8 cellular contexts compared by ENCODE assay signal in the genomic region with DNA sequence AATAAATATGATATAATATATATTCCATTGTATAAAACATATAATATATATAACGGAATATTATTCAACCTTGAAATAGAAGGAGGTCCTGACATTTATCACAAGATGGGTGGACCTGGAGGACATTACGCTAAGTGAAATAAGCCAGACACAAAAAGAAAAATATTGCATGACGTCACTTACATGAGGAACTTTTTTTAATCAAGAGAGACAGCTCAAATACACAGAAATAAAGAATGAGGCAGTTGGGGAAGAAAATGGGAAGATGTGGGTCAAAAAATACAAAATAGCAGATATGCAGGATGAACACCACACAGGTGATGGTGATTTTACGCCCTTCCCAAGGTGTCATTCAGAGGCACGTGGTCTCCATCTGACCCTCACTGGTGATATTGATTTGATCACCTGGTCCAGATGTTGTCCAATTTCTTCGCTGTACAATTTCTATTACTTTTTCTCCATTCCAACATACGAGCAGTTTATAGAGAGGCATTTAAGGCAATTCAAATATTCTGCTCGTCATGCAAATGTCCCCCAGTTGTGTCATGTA. TPM values are rescaled to one million over a fixed set of nuclear protein-coding genes. Genes with fewer than 3 reads are reported as not detected.
DNase-seq lines count a peak whose midpoint lies in the region; ATAC-seq and TF ChIP-seq lines count a peak whose summit lies in the region.

No MANE protein-coding gene starts in this region.

- H3K27ac ChIP-seq in GM23248 (no peak overlapping the region), psoas muscle (peak overlapping the region; percentile 93), RWPE1 (no peak overlapping the region)

- H3K79me2 ChIP-seq in GM23248 (ENCODE audit: insufficient read depth), result peaks cover 45% of the 10 kb centered on the region

- peak overlapping the region in 5 of 7 donors; percentile 91 to 99 (median 99) for H3K27ac Mint-ChIP-seq in CD14-positive monocyte

- ATAC-seq in SK-N-SH treated with all-trans-retinoic acid at 6 μM for 48 hours, result peak; percentile 18
- ATAC-seq in psoas muscle, result peak in 1 of 4 donors; percentile 22

- peaks cover 40% of the 10 kb centered on the region for H3K4me1 Mint-ChIP-seq in CD14-positive monocyte

- H3K4me1 ChIP-seq in GM23248 (ENCODE audit: insufficient read depth) (peaks cover 8% of the 10 kb centered on the region), psoas muscle (peaks cover 24% of the 10 kb centered on the region)

- CTCF ChIA-PET in RWPE1 (lab: Yijun Ruan, JAX), result no interaction called here

- H3K27me3 ChIP-seq in GM23248 (replicated peaks; ENCODE audit: insufficient read depth) (no peaks in the 10 kb centered on the region), psoas muscle (ENCODE audit: insufficient read depth in 3 of 3, low read length in 2 of 3) (no peaks in the 10 kb centered on the region)

- H3K9ac ChIP-seq in GM23248, result peak overlapping the region; percentile 98

- in situ Hi-C loops in GM23248 (cut with MboI), result loop anchor here (10.0 kb wide), 1 partner anchor 645 kb away; no protein-coding TSS in a partner anchor

- no peaks in the 10 kb centered on the region for H3K9me3 ChIP-seq in GM23248 (ENCODE audit: low read depth)
- peaks cover 8% of the 10 kb centered on the region for H3K9me3 ChIP-seq in psoas muscle

- H2AFZ ChIP-seq in GM23248, result peak overlapping the region; percentile 100

- H3K4me3 ChIP-seq in GM23248 (peak overlapping the region; percentile 100), psoas muscle (peak overlapping the region; percentile 85)

- DNase-seq in CD14-positive monocyte (ENCODE audit: low spot score) (no peak), GM23248 (peak; percentile 13), fibroblast of peridontal ligament (ENCODE audit: extremely low read depth) (peak; percentile 5), psoas muscle (no peak), RWPE1 (ENCODE audit: low spot score) (no peak), 8988T (no peak), inferior parietal cortex (ENCODE audit: extremely low spot score) (no peak)

- peaks cover 11 to 18% (median 16%) of the 10 kb centered on the region in 7 donors for H3K9me3 Mint-ChIP-seq in CD14-positive monocyte

- intact Hi-C loops in CD14-positive monocyte (cut with micrococcal nuclease), result loop anchor here (5.0 to 10.0 kb wide), 6 partner anchors 165 to 888 kb away; partner anchors contain the start of genes ZNF121 (in 2 of the 2), MBD3L1 (in 1 of the 2), ZNF266 (in 1 of the 2) and ZNF558 (in 1 of the 2)
- intact Hi-C loops in psoas muscle (cut with DNase I), result loop anchor here (1.0 to 10.0 kb wide), 5 partner anchors 68 to 658 kb away; partner anchors contain the start of genes ZNF121 (in 1 of the 2) and ZNF426 (in 1 of the 2)

- 20 to 21% methylated on average over 8 of the region's 8 CpGs for WGBS in GM23248 (ENCODE audit: low coverage in 1 of 2, low lambda C conversion rate in 2 of 2, missing lambda C conversion rate in 2 of 2), 2 experiments
- 30 to 34% (median 31%) methylated on average over 8 of the region's 8 CpGs for WGBS in psoas muscle, 3 donors

- H3K9me2 ChIP-seq in GM23248 (ENCODE audit: insufficient read depth), result no peaks in the 10 kb centered on the region

- H3K4me2 ChIP-seq in GM23248 (ENCODE audit: unreplicated experiment), result peak overlapping the region; percentile 98

- peaks cover 0 to 5% (median 0%) of the 10 kb centered on the region in 3 donors for H3K27me3 Mint-ChIP-seq in CD14-positive monocyte (ENCODE audit: low read depth in 3 of 3)

- H3K36me3 ChIP-seq in GM23248 (ENCODE audit: low read depth), result peaks cover 13% of the 10 kb centered on the region; the same call in 1 of the 2 replicates
- peaks cover 0 to 7% of the 10 kb centered on the region in 2 donors for H3K36me3 ChIP-seq in psoas muscle (ENCODE audit: insufficient read depth in 1 of 2, low read depth in 1 of 2)

- peaks cover 2% of the 10 kb centered on the region; the same call in 1 of the 2 replicates for H3F3A ChIP-seq in GM23248 (ENCODE audit: insufficient read depth)

- POLR2A ChIA-PET in RWPE1 (lab: Yijun Ruan, JAX; ENCODE audit: low non-redundant PET), result no interaction called here

- peaks cover 3% of the 10 kb centered on the region; the same call in 1 of the 2 replicates for H4K20me1 ChIP-seq in GM23248 (ENCODE audit: insufficient read depth)

- no peak for TF ChIP-seq CTCF in CD14-positive monocyte (IDR thresholded peaks at IDR 0.05)
- TF ChIP-seq CTCF in psoas muscle (IDR thresholded peaks at IDR 0.05), result no peak
- TF ChIP-seq CTCF in RWPE1 (conservative IDR thresholded peaks at IDR 0.05; ENCODE audit: low read depth), result no peak

- H3K4me3 Mint-ChIP-seq in CD14-positive monocyte, result peak overlapping the region; percentile 99

- H3K36me3 Mint-ChIP-seq in CD14-positive monocyte, result peaks cover 16 to 27% of the 10 kb centered on the region in 2 donors

TF ChIP-seq in SK-N-SH treated with all-trans-retinoic acid at 6 μM for 48 hours, 23 proteins besides CTCF, POLR2A, EP300 and RAD21:
- TF ChIP-seq PATZ1 (CRISPR knock-in tag; IDR thresholded peaks at IDR 0.05; ENCODE audit: borderline replicate concordance) (no peak), CREB5 (CRISPR knock-in tag; IDR thresholded peaks at IDR 0.05; ENCODE audit: low read depth) (peak; percentile 6; the same call in 1 of the 2 replicates)

RNA-seq across cellular contexts. Expression of gene ZNF317, which starts 0.5 kb away (rescaled TPM):
- 10 to 100 TPM; 17.3 to 20.7 TPM for polyA plus RNA-seq in CD14-positive monocyte
- 10.5 and 11.6 TPM in 2 replicates for total RNA-seq in GM23248 (2014; rRNA removed; shearing (Covaris generic))
- 16.0 and 19.5 TPM in 2 replicates for polyA plus RNA-seq in GM23248 (2016; fragmentation: Nextera tagmentation; extraction: Ambion mirVana)
- 10 to 100 TPM; 13.7 to 23.6 (median 16.9) TPM for total RNA-seq in psoas muscle
- 10 to 100 TPM; 14.3 to 22.5 (median 14.6) TPM for polyA plus RNA-seq in psoas muscle

RNA-seq across cellular contexts. Expression of gene OR7G3, which starts 12.9 kb away (rescaled TPM):
- polyA plus RNA-seq in CD14-positive monocyte, result not detected
- total RNA-seq in GM23248 (2014; rRNA removed; shearing (Covaris generic)), result not detected in 2 replicates
- polyA plus RNA-seq in GM23248 (2016; fragmentation: Nextera tagmentation; extraction: Ambion mirVana), result not detected in 2 replicates
- total RNA-seq in psoas muscle, result not detected
- polyA plus RNA-seq in psoas muscle, result not detected

RNA-seq across cellular contexts. Expression of gene OR7G1, which starts 24.1 kb away (rescaled TPM):
- polyA plus RNA-seq in CD14-positive monocyte (not detected), GM23248 (2016; fragmentation: Nextera tagmentation; extraction: Ambion mirVana) (not detected in 2 replicates), psoas muscle (not detected)
- not detected in 2 replicates for total RNA-seq in GM23248 (2014; rRNA removed; shearing (Covaris generic))
- total RNA-seq in psoas muscle, result not detected

RNA-seq across cellular contexts. Expression of gene OR7G2, which starts 32.4 kb away (rescaled TPM):
- polyA plus RNA-seq in CD14-positive monocyte (not detected), GM23248 (2016; fragmentation: Nextera tagmentation; extraction: Ambion mirVana) (not detected in 2 replicates), psoas muscle (not detected)
- total RNA-seq in GM23248 (2014; rRNA removed; shearing (Covaris generic)), result not detected in 2 replicates
- total RNA-seq in psoas muscle, result not detected

RNA-seq across cellular contexts. Expression of gene OR7D2, which starts 39.1 kb away (rescaled TPM):
- polyA plus RNA-seq in CD14-positive monocyte (not detected), GM23248 (2016; fragmentation: Nextera tagmentation; extraction: Ambion mirVana) (not detected in 2 replicates), psoas muscle (under 1 TPM; 0.03 to 0.09 (median 0.03) TPM)
- total RNA-seq in GM23248 (2014; rRNA removed; shearing (Covaris generic)), result not detected in 2 replicates
- under 1 TPM in 1 of 4 donors, not detected in 3; 0.24 TPM for total RNA-seq in psoas muscle

Comparison
In these comparisons a context has a peak if more than half of its experiments do, and no peak if none do; other contexts are left out.
1. DNase-seq: peak in GM23248 (single experiment) and fibroblast of peridontal ligament (single experiment); none in CD14-positive monocyte (single experiment), psoas muscle (0 of 2), RWPE1 (single experiment), 8988T (single experiment) and inferior parietal cortex (single experiment).